In the genomic region with DNA sequence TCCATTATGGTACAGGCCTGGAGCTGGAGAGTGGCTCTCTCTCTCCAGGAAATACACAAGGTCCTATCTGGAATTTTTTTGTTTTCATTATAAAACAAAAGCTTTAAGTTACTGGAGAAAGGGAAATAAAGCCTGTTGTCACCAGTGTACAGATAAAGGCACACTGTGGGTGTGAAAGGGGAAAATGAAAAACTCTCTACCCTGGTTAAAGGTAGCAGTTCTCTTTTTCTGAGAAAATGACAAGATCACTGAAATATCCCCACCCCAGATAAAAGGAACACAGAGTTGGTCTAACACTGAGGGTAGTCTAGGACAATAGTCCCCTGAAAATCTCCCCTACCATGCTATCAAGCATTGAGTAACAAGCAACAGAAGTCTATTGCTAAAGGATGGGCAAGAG, we compare ENCODE assay signal across 18 cellular contexts.
"Had no signal": no experiment of that assay in that cellular context is flagged by ENCODE, and none has a peak within 500 bp of the region (broad histone marks: within the 10 kb centered on the region; RNA-seq: fewer than 3 reads in every experiment).

No MANE protein-coding gene starts in this region.

- H3K27me3 ChIP-seq: esophagus squamous epithelium, gastroesophageal sphincter, pancreas had no signal

- H3K4me3 Mint-ChIP-seq: mesothelial cell of epicardium, natural killer cell, neural crest cell had no signal

- H3K4me3 ChIP-seq: esophagus squamous epithelium, gastroesophageal sphincter, pancreas, smooth muscle cell had no signal

- H3K27ac Mint-ChIP-seq: mesothelial cell of epicardium, natural killer cell, progenitor cell of endocrine pancreas had no signal

- H3K4me1 ChIP-seq: esophagus squamous epithelium, gastroesophageal sphincter, pancreas had no signal

- H3K36me3 Mint-ChIP-seq: mesothelial cell of epicardium, natural killer cell had no signal

- H3K9me3 ChIP-seq: esophagus squamous epithelium, gastroesophageal sphincter, pancreas had no signal

- DNase-seq: dermis blood vessel endothelial cell; esophagus squamous epithelium; foreskin fibroblast; glutamatergic neuron; islet precursor cell; natural killer cell; occipital lobe; pancreas; right cardiac atrium; stimulated activated CD4-positive, alpha-beta T cell treated with anti-CD3 and anti-CD28 coated beads, Interleukin-2, amount 100 ng/mL, for 48 hours; stimulated activated naive CD4-positive, alpha-beta T cell treated with Interleukin-2 at 50 U/mL for 16 hours; trophoblast cell had no signal

- H3K4me1 Mint-ChIP-seq: mesothelial cell of epicardium, natural killer cell, neural crest cell had no signal

- ATAC-seq: gastroesophageal sphincter, left lobe of liver, natural killer cell, pancreas, right cardiac atrium had no signal

- H3K36me3 ChIP-seq: esophagus squamous epithelium, gastroesophageal sphincter, pancreas had no signal

- H3K9me3 Mint-ChIP-seq: mesothelial cell of epicardium, neural crest cell had no signal

- H3K4me2 ChIP-seq: smooth muscle cell had no signal

- H3K27me3 Mint-ChIP-seq: progenitor cell of endocrine pancreas had no signal

- H3K27ac ChIP-seq: esophagus squamous epithelium, gastroesophageal sphincter, pancreas had no signal
